Comparison of ENCODE assay signal across 8 cellular contexts in genomic region chr19:2627319-2627829, GRCh38.
DNase-seq lines count a peak whose midpoint lies in the region; ATAC-seq and TF ChIP-seq lines count a peak whose summit lies in the region.

No MANE protein-coding gene starts in this region.

- no peaks in the 10 kb centered on the region for H3K36me3 ChIP-seq in SJCRH30
- H3K36me3 ChIP-seq in colonic mucosa: no peaks in the 10 kb centered on the region

- H3K4me1 ChIP-seq in SJCRH30: no peaks in the 10 kb centered on the region
- no peaks in the 10 kb centered on the region for H3K4me1 ChIP-seq in colonic mucosa

- peaks cover 60% of the 10 kb centered on the region for H3K4me1 Mint-ChIP-seq in stimulated activated naive CD8-positive, alpha-beta T cell treated with anti-CD3 and anti-CD28 coated beads, Interleukin-15, amount 100 ng/mL, for 72 hours

- peak overlapping the region in 1 of 2 donors; percentile 61 for H3K4me3 Mint-ChIP-seq in stimulated activated naive CD8-positive, alpha-beta T cell treated with anti-CD3 and anti-CD28 coated beads, Interleukin-15, amount 100 ng/mL, for 72 hours

- H3K9me3 ChIP-seq in SJCRH30 (replicated peaks) (peaks cover 5% of the 10 kb centered on the region; the same call in 1 of the 2 replicates), colonic mucosa (no peaks in the 10 kb centered on the region)

- intact Hi-C loops in colonic mucosa (cut with DNase I): no loop called here

- no peak overlapping the region for H3K27ac ChIP-seq in SJCRH30
- H3K27ac ChIP-seq in coronary artery: peak overlapping the region; percentile 81 to 96
- H3K27ac ChIP-seq in colonic mucosa: no peak overlapping the region

- H3K27me3 ChIP-seq in SJCRH30 (no peaks in the 10 kb centered on the region), colonic mucosa (no peaks in the 10 kb centered on the region)

- no peaks in the 10 kb centered on the region for H3K27me3 Mint-ChIP-seq in stimulated activated naive CD8-positive, alpha-beta T cell treated with anti-CD3 and anti-CD28 coated beads, Interleukin-15, amount 100 ng/mL, for 72 hours

- H3K9ac ChIP-seq in colonic mucosa (ENCODE audit: low read depth in 2 of 2, low read length in 2 of 2): peak overlapping the region in 1 of 2 donors; percentile 34

- DNase-seq in A172 (ENCODE audit: low spot score) (peak; percentile 100), SJCRH30 (peak; percentile 25 to 38), coronary artery (ENCODE audit: low spot score) (peak; percentile 97), medulla oblongata (ENCODE audit: extremely low spot score) (peak; percentile 69), NCI-H524 (lab: John Stamatoyannopoulos, UW) (no peak), colonic mucosa (no peak)
- DNase-seq in stimulated activated naive CD8-positive, alpha-beta T cell treated with anti-CD3 and anti-CD28 coated beads, Interleukin-15, amount 100 ng/mL, for 72 hours: no peak

- H3K27ac Mint-ChIP-seq in stimulated activated naive CD8-positive, alpha-beta T cell treated with anti-CD3 and anti-CD28 coated beads, Interleukin-15, amount 100 ng/mL, for 72 hours: no peak overlapping the region

- H3K4me3 ChIP-seq in SJCRH30 (no peak overlapping the region), coronary artery (peak overlapping the region; percentile 48), colonic mucosa (no peak overlapping the region)

- TF ChIP-seq CTCF in coronary artery (IDR thresholded peaks at IDR 0.05) (no peak), colonic mucosa (IDR thresholded peaks at IDR 0.05) (no peak)

- peaks cover 16 to 27% of the 10 kb centered on the region in 2 donors for H3K9me3 Mint-ChIP-seq in stimulated activated naive CD8-positive, alpha-beta T cell treated with anti-CD3 and anti-CD28 coated beads, Interleukin-15, amount 100 ng/mL, for 72 hours

- ATAC-seq in GM21423 (IDR thresholded peaks at IDR 0.05; ENCODE audit: unreplicated experiment): peak; percentile 45
- peak; percentile 68 for ATAC-seq in stimulated activated naive CD8-positive, alpha-beta T cell treated with anti-CD3 and anti-CD28 coated beads, Interleukin-15, amount 100 ng/mL, for 72 hours

Comparison
In these comparisons a context has a peak if more than half of its experiments do, and no peak if none do; other contexts are left out.
1. DNase-seq: peak in A172 (single experiment), SJCRH30 (2 of 2), coronary artery (single experiment) and medulla oblongata (single experiment); none in stimulated activated naive CD8-positive, alpha-beta T cell treated with anti-CD3 and anti-CD28 coated beads, Interleukin-15, amount 100 ng/mL, for 72 hours (0 of 2), NCI-H524 (0 of 2) and colonic mucosa (single experiment).
2. H3K27ac ChIP-seq: peak in coronary artery (2 of 2); none in SJCRH30 (single experiment) and colonic mucosa (single experiment).